Comparison of ENCODE assay signal across 12 cellular contexts in the genomic region with DNA sequence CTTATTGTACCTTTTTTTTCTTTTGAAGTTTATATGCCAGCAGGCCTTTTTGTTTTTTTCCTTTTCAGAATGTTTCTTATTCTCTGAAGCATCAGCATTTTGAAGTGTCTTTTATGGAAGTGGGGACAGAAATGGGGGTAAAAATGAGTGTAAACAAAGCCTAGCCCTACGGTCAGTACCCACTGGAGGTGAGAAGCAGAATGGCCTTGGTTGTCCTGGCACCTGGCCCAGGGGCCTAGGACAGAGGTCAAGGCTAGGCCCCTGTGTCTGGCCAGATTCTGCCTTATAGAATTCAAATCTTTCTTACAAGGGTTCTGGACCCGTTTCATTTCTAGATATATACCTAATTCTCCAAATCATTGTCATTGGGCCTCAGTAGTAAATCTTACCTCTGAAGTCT. TPM values are rescaled to one million over a fixed set of nuclear protein-coding genes. Genes with fewer than 3 reads are reported as not detected.
"Had no signal": no experiment of that assay in that cellular context is flagged by ENCODE, and none has a peak within 500 bp of the region (broad histone marks: within the 10 kb centered on the region; RNA-seq: fewer than 3 reads in every experiment).

No MANE protein-coding gene starts in this region.

- H3K9me3 ChIP-seq: HAP-1 had no signal

- H3K4me3 ChIP-seq: GM23248, GM23338, HAP-1 had no signal

- H3K27ac ChIP-seq: GM23248 had no signal

- H3K4me2 ChIP-seq: GM23338 had no signal

- ATAC-seq: GM23338, HCT116 had no signal

- H2AFZ ChIP-seq: GM23248, GM23338 had no signal

- DNase-seq: GM23248, GOT3, H7, H9, HCEC 1CT, HFFc6 had no signal

- H3K9ac ChIP-seq: GM23248 had no signal

- H3K36me3 ChIP-seq: HAP-1 had no signal

- FAIRE-seq: H1, H54 had no signal

RNA-seq across cellular contexts. Expression of a gene that starts 12.1 kb away (rescaled TPM):
- total RNA-seq: GM23248, H4, HFFc6 had no signal
